Comparison of ENCODE assay signal across 9 cellular contexts in genomic region chr19:34350161-34350561, GRCh38. TPM values are rescaled to one million over a fixed set of nuclear protein-coding genes. Genes with fewer than 3 reads are reported as not detected.
DNase-seq lines count a peak whose midpoint lies in the region; ATAC-seq and TF ChIP-seq lines count a peak whose summit lies in the region.
"Had no signal": no experiment of that assay in that cellular context is flagged by ENCODE, and none has a peak within 500 bp of the region (broad histone marks: within the 10 kb centered on the region; RNA-seq: fewer than 3 reads in every experiment).

No MANE protein-coding gene starts in this region.

- H3K4me3 ChIP-seq in BLaER1 (no peak overlapping the region), upper lobe of left lung (no peak overlapping the region)

- peak overlapping the region; percentile 57 for H3K4me3 Mint-ChIP-seq in T-helper 2 cell treated with Interferon-gamma antibody and Interleukin-4, amounts not matched to agents 5 μg/mL and 100 μg/mL, for 36 hours

- TF ChIP-seq EP300 in upper lobe of left lung (IDR thresholded peaks at IDR 0.05), result no peak

- DNase-seq in T-helper 2 cell treated with Interferon-gamma antibody and Interleukin-4, amounts not matched to agents 5 μg/mL and 100 μg/mL, for 36 hours (ENCODE audit: low spot score), result peak; percentile 78
- peak; percentile 58 for DNase-seq in activated gamma-delta T cell treated with anti-CD3 and anti-CD28 coated beads, Interleukin-2, amount 50 U/mL, for 16 hours (ENCODE audit: low read depth)
- DNase-seq in stimulated activated CD4-positive, alpha-beta T cell treated with anti-CD3 and anti-CD28 coated beads, Interleukin-12 subunit alpha, Interleukin-12 subunit beta, amount 100 ng/mL, for 4 hours, result peak; percentile 29
- DNase-seq in upper lobe of left lung, result no peak
- no peak for DNase-seq in OCI-M1 (lab: John Stamatoyannopoulos, UW)
- DNase-seq in NCI-H146 (lab: John Stamatoyannopoulos, UW), result no peak
- DNase-seq: BE2C had no signal

- peak overlapping the region; percentile 93 for H3K27ac Mint-ChIP-seq in T-helper 2 cell treated with Interferon-gamma antibody and Interleukin-4, amounts not matched to agents 5 μg/mL and 100 μg/mL, for 36 hours

- H3K4me1 Mint-ChIP-seq in T-helper 2 cell treated with Interferon-gamma antibody and Interleukin-4, amounts not matched to agents 5 μg/mL and 100 μg/mL, for 36 hours (ENCODE audit: low read depth), result peaks cover 23% of the 10 kb centered on the region

- no peaks in the 10 kb centered on the region for H3K27me3 Mint-ChIP-seq in T-helper 2 cell treated with Interferon-gamma antibody and Interleukin-4, amounts not matched to agents 5 μg/mL and 100 μg/mL, for 36 hours (ENCODE audit: low read depth)

- no peak for TF ChIP-seq CTCF in upper lobe of left lung (IDR thresholded peaks at IDR 0.05)

- peaks cover 8% of the 10 kb centered on the region for H3K36me3 Mint-ChIP-seq in T-helper 2 cell treated with Interferon-gamma antibody and Interleukin-4, amounts not matched to agents 5 μg/mL and 100 μg/mL, for 36 hours (ENCODE audit: low read depth)

- H3K9me3 ChIP-seq in BLaER1 (peaks cover 5% of the 10 kb centered on the region), upper lobe of left lung (no peaks in the 10 kb centered on the region)
- H3K9me3 ChIP-seq: BE2C had no signal

- H3K27ac ChIP-seq in BLaER1, result peak overlapping the region; percentile 35; the same call in 1 of the 2 replicates
- peak overlapping the region in 1 of 4 donors; percentile 14 for H3K27ac ChIP-seq in upper lobe of left lung

- peak overlapping the region; percentile 45 for H3K4me2 ChIP-seq in BLaER1

- H3K4me1 ChIP-seq in BLaER1, result peaks cover 21% of the 10 kb centered on the region
- no peaks in the 10 kb centered on the region for H3K4me1 ChIP-seq in upper lobe of left lung
- H3K4me1 ChIP-seq: BE2C had no signal

- H3K9ac ChIP-seq in BLaER1, result no peak overlapping the region

- H3K27me3 ChIP-seq in BLaER1 (no peaks in the 10 kb centered on the region), upper lobe of left lung (no peaks in the 10 kb centered on the region)
- H3K27me3 ChIP-seq: BE2C had no signal

- no peak for TF ChIP-seq POLR2A in upper lobe of left lung (IDR thresholded peaks at IDR 0.05)

- H3K9me3 Mint-ChIP-seq in T-helper 2 cell treated with Interferon-gamma antibody and Interleukin-4, amounts not matched to agents 5 μg/mL and 100 μg/mL, for 36 hours, result peaks cover 5% of the 10 kb centered on the region

- H4K20me1 ChIP-seq in BLaER1, result no peaks in the 10 kb centered on the region

- peaks cover 51% of the 10 kb centered on the region for H3K36me3 ChIP-seq in BLaER1
- peaks cover 7 to 87% (median 64%) of the 10 kb centered on the region in 4 donors for H3K36me3 ChIP-seq in upper lobe of left lung
- H3K36me3 ChIP-seq: BE2C had no signal

- 71 to 92% methylated on average over 7 of the region's 7 CpGs for WGBS in upper lobe of left lung, 2 donors

- ATAC-seq in upper lobe of left lung (ENCODE audit: low FRiP score in 2 of 2), result no peak
- ATAC-seq in GM19467 (IDR thresholded peaks at IDR 0.05; ENCODE audit: unreplicated experiment), result no peak

RNA-seq across cellular contexts. Expression of gene GPI, which starts 14.8 kb away (rescaled TPM):
- total RNA-seq in upper lobe of left lung, result 100 to 1,000 TPM in 4 of 6 donors, 10 to 100 TPM in 2; 90.4 to 198 (median 128) TPM

RNA-seq across cellular contexts. Expression of gene PDCD2L, which starts 54.0 kb away (rescaled TPM):
- 10 to 100 TPM in 3 of 6 donors, 1 to 10 TPM in 3; 3.2 to 35.6 (median 9.5) TPM for total RNA-seq in upper lobe of left lung

Comparison
In these comparisons a context has a peak if more than half of its experiments do, and no peak if none do; other contexts are left out.
1. DNase-seq: peak in T-helper 2 cell treated with Interferon-gamma antibody and Interleukin-4, amounts not matched to agents 5 μg/mL and 100 μg/mL, for 36 hours (single experiment), activated gamma-delta T cell treated with anti-CD3 and anti-CD28 coated beads, Interleukin-2, amount 50 U/mL, for 16 hours (single experiment) and stimulated activated CD4-positive, alpha-beta T cell treated with anti-CD3 and anti-CD28 coated beads, Interleukin-12 subunit alpha, Interleukin-12 subunit beta, amount 100 ng/mL, for 4 hours (single experiment); none in upper lobe of left lung (0 of 2), OCI-M1 (single experiment) and NCI-H146 (single experiment).